1 cellular context compared by ENCODE assay signal in genomic region chr14:78567343-78567742, GRCh38.
TF ChIP-seq lines count a peak whose summit lies in the region.

No MANE protein-coding gene starts in this region.

TF ChIP-seq in IMR-90, 13 proteins besides CTCF, POLR2A, EP300 and RAD21 (continued from another document):
- no peak for TF ChIP-seq SMC3 (IDR thresholded peaks at IDR 0.05; ENCODE audit: low read depth, low read length)
- no peak for TF ChIP-seq RCOR1 (IDR thresholded peaks at IDR 0.05; ENCODE audit: insufficient replicate concordance, low read length)
- TF ChIP-seq, protein P1, sequence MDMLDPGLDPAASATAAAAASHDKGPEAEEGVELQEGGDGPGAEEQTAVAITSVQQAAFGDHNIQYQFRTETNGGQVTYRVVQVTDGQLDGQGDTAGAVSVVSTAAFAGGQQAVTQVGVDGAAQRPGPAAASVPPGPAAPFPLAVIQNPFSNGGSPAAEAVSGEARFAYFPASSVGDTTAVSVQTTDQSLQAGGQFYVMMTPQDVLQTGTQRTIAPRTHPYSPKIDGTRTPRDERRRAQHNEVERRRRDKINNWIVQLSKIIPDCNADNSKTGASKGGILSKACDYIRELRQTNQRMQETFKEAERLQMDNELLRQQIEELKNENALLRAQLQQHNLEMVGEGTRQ (IDR thresholded peaks at IDR 0.05; ENCODE audit: low read depth, low read length), result no peak
- TF ChIP-seq NFE2L2 (IDR thresholded peaks at IDR 0.05; ENCODE audit: low read depth, low read length), result no peak
- TF ChIP-seq BHLHE40 (IDR thresholded peaks at IDR 0.05; ENCODE audit: low read depth, low read length), result no peak
- no peak for TF ChIP-seq RFX5 (IDR thresholded peaks at IDR 0.05; ENCODE audit: low read depth, low read length)
